ENCODE assay signal across 14 cellular contexts in the genomic region with DNA sequence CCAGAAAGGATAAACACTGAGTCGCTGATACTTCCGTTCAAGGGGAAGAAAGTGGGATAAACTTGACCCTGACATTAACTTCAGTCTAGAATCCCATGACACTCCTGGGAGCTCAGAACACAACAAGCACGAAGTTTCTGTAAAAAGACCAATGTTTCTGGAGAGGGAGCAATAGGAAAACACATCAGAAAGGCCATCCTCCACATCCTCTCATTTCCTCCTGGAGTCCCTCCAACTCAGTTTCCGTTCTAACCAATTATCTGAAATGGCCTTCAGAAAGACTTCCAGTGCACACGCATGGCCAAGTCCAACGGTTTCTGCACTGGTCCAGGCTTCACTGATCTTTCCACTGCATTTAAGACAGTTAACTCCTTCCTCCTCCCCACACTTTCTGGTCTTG.
DNase-seq lines count a peak whose midpoint lies in the region; ATAC-seq and TF ChIP-seq lines count a peak whose summit lies in the region.
"Had no signal": no experiment of that assay in that cellular context is flagged by ENCODE, and none has a peak within 500 bp of the region (broad histone marks: within the 10 kb centered on the region; RNA-seq: fewer than 3 reads in every experiment).

No MANE protein-coding gene starts in this region.

- in situ Hi-C loops in brain microvascular endothelial cell (cut with HindIII; ENCODE audit: low pct_ligation_motif_present, low sequenced_read_pairs): no loop called here

- H3K27me3 ChIP-seq in esophagus muscularis mucosa: no peaks in the 10 kb centered on the region
- H3K27me3 ChIP-seq in uterus: no peaks in the 10 kb centered on the region
- H3K27me3 ChIP-seq in brain microvascular endothelial cell (replicated peaks): no peaks in the 10 kb centered on the region

- TF ChIP-seq EP300 in esophagus muscularis mucosa (IDR thresholded peaks at IDR 0.05): no peak

- H3K4me3 ChIP-seq in esophagus muscularis mucosa (no peak overlapping the region), uterus (no peak overlapping the region), brain microvascular endothelial cell (ENCODE audit: low read depth, low read length) (no peak overlapping the region)

- no peaks in the 10 kb centered on the region for H3K36me3 Mint-ChIP-seq in stimulated activated naive B cell treated with anti-CD40 and anti-IgM and Interleukin-4, amounts not matched to agents 10 μg/mL and 1 μg/mL and 100 μg/mL, for 72 hours

- intact Hi-C loops in esophagus muscularis mucosa (cut with DNase I): no loop called here
- intact Hi-C loops in uterus (cut with DNase I; ENCODE audit: low total_unique reads): no loop called here

- peaks cover 0 to 2% of the 10 kb centered on the region in 2 donors for H3K4me1 Mint-ChIP-seq in stimulated activated naive B cell treated with anti-CD40 and anti-IgM and Interleukin-4, amounts not matched to agents 10 μg/mL and 1 μg/mL and 100 μg/mL, for 72 hours

- H3K9me3 ChIP-seq in esophagus muscularis mucosa: no peaks in the 10 kb centered on the region
- H3K9me3 ChIP-seq in uterus: no peaks in the 10 kb centered on the region

- H3K4me1 ChIP-seq in esophagus muscularis mucosa (peaks cover 76 to 100% (median 99%) of the 10 kb centered on the region in 4 donors), uterus (peaks cover 9 to 14% of the 10 kb centered on the region in 2 donors)

- 9% methylated on average over 6 of the region's 6 CpGs for WGBS in esophagus muscularis mucosa

- no peak overlapping the region for H3K4me3 Mint-ChIP-seq in stimulated activated naive B cell treated with anti-CD40 and anti-IgM and Interleukin-4, amounts not matched to agents 10 μg/mL and 1 μg/mL and 100 μg/mL, for 72 hours
- H3K4me3 Mint-ChIP-seq: activated CD8-positive, alpha-beta T cell treated with anti-CD3 and anti-CD28 coated beads for 36 hours had no signal

- ATAC-seq in stimulated activated naive B cell treated with anti-CD40 and anti-IgM and Interleukin-4, amounts not matched to agents 10 μg/mL and 1 μg/mL and 100 μg/mL, for 72 hours (replicated peaks): no peak
- ATAC-seq: activated CD8-positive, alpha-beta T cell treated with anti-CD3 and anti-CD28 coated beads for 36 hours had no signal

- H3K36me3 ChIP-seq in esophagus muscularis mucosa: no peaks in the 10 kb centered on the region
- H3K36me3 ChIP-seq in uterus: no peaks in the 10 kb centered on the region
- H3K36me3 ChIP-seq in brain microvascular endothelial cell (replicated peaks): no peaks in the 10 kb centered on the region

- H3K27ac ChIP-seq in esophagus muscularis mucosa (replicated peaks in 1 of 4) (peak overlapping the region; percentile 85 to 97 (median 94)), uterus (peak overlapping the region; percentile 80 to 93), brain microvascular endothelial cell (no peak overlapping the region)
- H3K27ac ChIP-seq: 22Rv1 had no signal

- no peaks in the 10 kb centered on the region for H3K9me3 Mint-ChIP-seq in stimulated activated naive B cell treated with anti-CD40 and anti-IgM and Interleukin-4, amounts not matched to agents 10 μg/mL and 1 μg/mL and 100 μg/mL, for 72 hours
- H3K9me3 Mint-ChIP-seq: activated CD8-positive, alpha-beta T cell treated with anti-CD3 and anti-CD28 coated beads for 36 hours had no signal

- peak; percentile 3 for DNase-seq in DMS 273 (lab: John Stamatoyannopoulos, UW; ENCODE audit: unreplicated experiment)
- DNase-seq in DMS 273 treated with DMSO at 0.1 percent for 48 hours (lab: John Stamatoyannopoulos, UW): no peak
- DNase-seq in esophagus muscularis mucosa (ENCODE audit: extremely low spot score): no peak
- DNase-seq in lung microvascular endothelial cell (ENCODE audit: low read depth in 2 of 2): peak; percentile 42 to 88
- peak in 1 of 2 donors; percentile 66 for DNase-seq in uterus
- DNase-seq in medulla oblongata (ENCODE audit: extremely low spot score): no peak
- DNase-seq in stimulated activated naive B cell treated with anti-CD40 and anti-IgM and Interleukin-4, amounts not matched to agents 10 μg/mL and 1 μg/mL and 100 μg/mL, for 72 hours: no peak
- no peak for DNase-seq in brain microvascular endothelial cell
- DNase-seq: activated CD8-positive, alpha-beta T cell treated with anti-CD3 and anti-CD28 coated beads for 36 hours; activated naive CD4-positive, alpha-beta T cell; NCI-H1436 treated with DMSO at 0.1 percent for 48 hours; stimulated activated naive CD4-positive, alpha-beta T cell; T-helper 1 cell had no signal

- TF ChIP-seq CTCF in esophagus muscularis mucosa (IDR thresholded peaks at IDR 0.05): no peak
- TF ChIP-seq CTCF in uterus (IDR thresholded peaks at IDR 0.05): no peak
- TF ChIP-seq CTCF in brain microvascular endothelial cell (IDR thresholded peaks at IDR 0.05; ENCODE audit: low read depth, low read length, missing control alignments): no peak

- no peak for TF ChIP-seq POLR2A in esophagus muscularis mucosa (IDR thresholded peaks at IDR 0.05; ENCODE audit: low read depth)
- TF ChIP-seq POLR2A in uterus (IDR thresholded peaks at IDR 0.05): peak in 1 of 2 donors; percentile 18

- H3K27ac Mint-ChIP-seq in stimulated activated naive B cell treated with anti-CD40 and anti-IgM and Interleukin-4, amounts not matched to agents 10 μg/mL and 1 μg/mL and 100 μg/mL, for 72 hours: no peak overlapping the region
- H3K27ac Mint-ChIP-seq: activated CD8-positive, alpha-beta T cell treated with anti-CD3 and anti-CD28 coated beads for 36 hours had no signal

- H3K27me3 Mint-ChIP-seq in stimulated activated naive B cell treated with anti-CD40 and anti-IgM and Interleukin-4, amounts not matched to agents 10 μg/mL and 1 μg/mL and 100 μg/mL, for 72 hours: peaks cover 9% of the 10 kb centered on the region in 2 donors

Comparison
In these comparisons a context has a peak if more than half of its experiments do, and no peak if none do; other contexts are left out.
1. DNase-seq: peak in DMS 273 (single experiment) and lung microvascular endothelial cell (2 of 2); none in DMS 273 treated with DMSO at 0.1 percent for 48 hours (single experiment), esophagus muscularis mucosa (single experiment), medulla oblongata (single experiment), stimulated activated naive B cell treated with anti-CD40 and anti-IgM and Interleukin-4, amounts not matched to agents 10 μg/mL and 1 μg/mL and 100 μg/mL, for 72 hours (single experiment) and brain microvascular endothelial cell (single experiment).